Comparison of ENCODE assay signal across 28 cellular contexts in genomic region chr15:62856466-62857246, GRCh38.
A peak's percentile ranks its signal among the peaks of the same experiment; 100 is the strongest.
DNase-seq lines count a peak whose midpoint lies in the region; ATAC-seq, FAIRE-seq and TF ChIP-seq lines count a peak whose summit lies in the region.
"Had no signal": no experiment of that assay in that cellular context is flagged by ENCODE, and none has a peak within 500 bp of the region (broad histone marks: within the 10 kb centered on the region; RNA-seq: fewer than 3 reads in every experiment).

No MANE protein-coding gene starts in this region.

- no peak overlapping the region for H3K9ac ChIP-seq in H1 (replicated peaks in 1 of 4; ENCODE audit: extremely low read depth in 1 of 4, low read depth in 3 of 4, low read length in 3 of 4)
- no peak overlapping the region for H3K9ac ChIP-seq in neuronal stem cell (ENCODE audit: low read depth, low read length, poor library complexity)
- H3K9ac ChIP-seq: neural progenitor cell had no signal

- no peak for TF ChIP-seq CTCF in H1 (IDR thresholded peaks at IDR 0.05; ENCODE audit: control extremely low read depth in 1 of 3, insufficient read depth in 1 of 3, low read depth in 1 of 3, low read length in 3 of 3)

- CTCF ChIA-PET in H1 (lab: Charles Lee; ENCODE audit: partially characterized antibody): interaction anchor here (0.8 kb wide), 1 partner anchor 18 kb away, joined by 3 read pairs; no protein-coding TSS in a partner anchor

- TF ChIP-seq POLR2A in H1 (IDR thresholded peaks at IDR 0.05; ENCODE audit: control extremely low read depth in 1 of 2, low read depth in 2 of 2, low read length in 2 of 2): no peak

- H3K9me3 ChIP-seq in H1 (ENCODE audit: insufficient read depth in 2 of 2, low read depth in 1 of 2, low read length in 1 of 2) (no peaks in the 10 kb centered on the region), neuronal stem cell (replicated peaks in 1 of 2; ENCODE audit: control insufficient read depth in 2 of 2, insufficient read depth in 1 of 2, low read depth in 1 of 2, low read length in 2 of 2) (no peaks in the 10 kb centered on the region), MG63 (peaks cover 5% of the 10 kb centered on the region; the same call in 1 of the 2 replicates)
- H3K9me3 ChIP-seq: thyroid gland had no signal

- POLR2A ChIA-PET in H1 (lab: Charles Lee; ENCODE audit: partially characterized antibody): interaction anchor here (0.8 to 1.9 kb wide), 5 partner anchors 9 to 197 kb away, joined by 3 to 5 read pairs (median 3); no protein-coding TSS in a partner anchor

- peaks cover 7% of the 10 kb centered on the region for H3K4me1 Mint-ChIP-seq in stimulated activated naive CD8-positive, alpha-beta T cell treated with anti-CD3 and anti-CD28 coated beads, Interleukin-15, amount 100 ng/mL, for 72 hours

- H3K27me3 ChIP-seq in H1 (replicated peaks in 1 of 4; ENCODE audit: control insufficient read depth in 3 of 4, extremely low read depth in 1 of 4, insufficient read depth in 3 of 4, low read length in 3 of 4): no peaks in the 10 kb centered on the region
- H3K27me3 ChIP-seq in neuronal stem cell (ENCODE audit: control insufficient read depth in 3 of 3, insufficient read depth in 3 of 3, low read depth in 1 of 3, low read length in 3 of 3): peaks cover 0 to 3% (median 0%) of the 10 kb centered on the region in 3 experiments
- no peaks in the 10 kb centered on the region for H3K27me3 ChIP-seq in MG63
- H3K27me3 ChIP-seq: neural progenitor cell, thyroid gland had no signal

- H3K4me3 ChIP-seq in H1 (ENCODE audit: extremely low read depth in 1 of 4, insufficient read depth in 2 of 4, low read depth in 3 of 4, low read length in 4 of 4): no peak overlapping the region
- no peak overlapping the region for H3K4me3 ChIP-seq in neuronal stem cell (ENCODE audit: low read length in 2 of 2)
- no peak overlapping the region for H3K4me3 ChIP-seq in MG63
- H3K4me3 ChIP-seq: neural progenitor cell, smooth muscle cell, thyroid gland had no signal

- H3K79me1 ChIP-seq in H1 (ENCODE audit: low read depth, low read length) (no peaks in the 10 kb centered on the region), neuronal stem cell (ENCODE audit: low read depth, low read length) (no peaks in the 10 kb centered on the region)

- TF ChIP-seq EP300 in H1 (IDR thresholded peaks at IDR 0.05; ENCODE audit: borderline replicate concordance in 1 of 2, low read depth in 2 of 2, low read length in 2 of 2): no peak

- H3K56ac ChIP-seq in H1 (replicated peaks; ENCODE audit: insufficient read length, low read depth, low read length): no peak overlapping the region

- H2AFZ ChIP-seq in H1 (ENCODE audit: low read length) (no peak overlapping the region), neuronal stem cell (ENCODE audit: low read length) (no peak overlapping the region)
- H2AFZ ChIP-seq: neural progenitor cell had no signal

- H3K14ac ChIP-seq in H1 (ENCODE audit: insufficient read length): no peak overlapping the region
- H3K14ac ChIP-seq in neuronal stem cell (ENCODE audit: low read length): no peak overlapping the region

- H3K18ac ChIP-seq in H1 (ENCODE audit: extremely low read depth, low read length) (no peak overlapping the region), neuronal stem cell (ENCODE audit: low read length) (peak overlapping the region; percentile 74)

- peaks cover 27% of the 10 kb centered on the region for H3K27me3 Mint-ChIP-seq in stimulated activated naive CD8-positive, alpha-beta T cell treated with anti-CD3 and anti-CD28 coated beads, Interleukin-15, amount 100 ng/mL, for 72 hours

- H2BK15ac ChIP-seq in H1 (ENCODE audit: low read length): 0 out of 2 replicates have a peak overlapping the region, but pooled peaks have one; percentile 23
- peak overlapping the region; percentile 98 for H2BK15ac ChIP-seq in neuronal stem cell (ENCODE audit: low read length)

- no peak overlapping the region for H4K5ac ChIP-seq in H1 (ENCODE audit: insufficient read length, low read depth, low read length)

- H3K23ac ChIP-seq in H1 (ENCODE audit: insufficient read length): no peak overlapping the region
- H3K23ac ChIP-seq in neuronal stem cell (ENCODE audit: low read depth, low read length, poor library complexity): no peak overlapping the region

- no peaks in the 10 kb centered on the region for H3K36me3 Mint-ChIP-seq in activated naive CD4-positive, alpha-beta T cell treated with anti-CD3 and anti-CD28 coated beads, Interleukin-2, amount 50 U/mL, for 72 hours
- H3K36me3 Mint-ChIP-seq: neural progenitor cell had no signal

- H3K23me2 ChIP-seq in H1 (ENCODE audit: low read depth, low read length): no peaks in the 10 kb centered on the region; the same call in 1 of the 2 replicates

- no peaks in the 10 kb centered on the region for H3K79me2 ChIP-seq in H1 (ENCODE audit: control insufficient read depth in 1 of 2, insufficient read depth in 2 of 2, low read length in 2 of 2)

- H3K27ac Mint-ChIP-seq in stimulated activated naive CD8-positive, alpha-beta T cell treated with anti-CD3 and anti-CD28 coated beads, Interleukin-15, amount 100 ng/mL, for 72 hours: peak overlapping the region in 1 of 2 donors; percentile 80
- no peak overlapping the region for H3K27ac Mint-ChIP-seq in activated naive CD4-positive, alpha-beta T cell treated with anti-CD3 and anti-CD28 coated beads, Interleukin-2, amount 50 U/mL, for 72 hours
- H3K27ac Mint-ChIP-seq: HFFc6, neural progenitor cell had no signal

- no peak overlapping the region for H3K4me3 Mint-ChIP-seq in stimulated activated naive CD8-positive, alpha-beta T cell treated with anti-CD3 and anti-CD28 coated beads, Interleukin-15, amount 100 ng/mL, for 72 hours
- H3K4me3 Mint-ChIP-seq: HFFc6, neural progenitor cell had no signal

- H3K36me3 ChIP-seq in H1 (ENCODE audit: control insufficient read depth in 2 of 4, insufficient read depth in 4 of 4, low read length in 3 of 4): no peaks in the 10 kb centered on the region
- no peaks in the 10 kb centered on the region for H3K36me3 ChIP-seq in neuronal stem cell (replicated peaks in 1 of 2; ENCODE audit: control insufficient read depth in 2 of 2, insufficient read depth in 2 of 2, low read length in 2 of 2)
- H3K36me3 ChIP-seq in MG63: no peaks in the 10 kb centered on the region
- H3K36me3 ChIP-seq: neural progenitor cell, thyroid gland had no signal

- no peak overlapping the region for H4K8ac ChIP-seq in H1 (ENCODE audit: extremely low read depth, insufficient read depth, low read length)
- H4K8ac ChIP-seq in neuronal stem cell (ENCODE audit: low read depth, low read length): no peak overlapping the region

- WGBS in H1 (ENCODE audit: extremely low coverage in 1 of 2, insufficient coverage in 1 of 2, insufficient read length in 1 of 2, insufficient replicate concordance in 2 of 2, low coverage in 1 of 2, low lambda C conversion rate in 2 of 2, missing lambda C conversion rate in 1 of 2), 2 experiments: 89% methylated on average over 9 of the region's 12 CpGs; no CpG with 5 or more reads in 1 of the 2 experiments
- no CpG with 5 or more reads among the region's 12 CpGs for WGBS in neuronal stem cell (ENCODE audit: extremely low coverage in 2 of 2, insufficient read length in 2 of 2, insufficient replicate concordance in 1 of 2), 2 donors

- H3K27ac ChIP-seq in H1 (ENCODE audit: low read depth, low read length): no peak overlapping the region
- no peak overlapping the region for H3K27ac ChIP-seq in neuronal stem cell (replicated peaks; ENCODE audit: low read length)
- H3K27ac ChIP-seq: 22Rv1, C4-2B, neural progenitor cell, thyroid gland had no signal

- FAIRE-seq in H1 (lab: Jason Lieb, UNC): no peak

- H4K91ac ChIP-seq in H1 (replicated peaks; ENCODE audit: insufficient read length, low read length): peak overlapping the region; percentile 10
- no peak overlapping the region for H4K91ac ChIP-seq in neuronal stem cell (ENCODE audit: low read depth, low read length, poor library complexity)

- peak overlapping the region; percentile 54; the same call in 1 of the 2 replicates for H2BK5ac ChIP-seq in H1 (ENCODE audit: low read depth, low read length)
- H2BK5ac ChIP-seq in neuronal stem cell (ENCODE audit: low read length): no peak overlapping the region

- peaks cover 0 to 12% of the 10 kb centered on the region in 2 donors for H3K9me3 Mint-ChIP-seq in stimulated activated naive CD8-positive, alpha-beta T cell treated with anti-CD3 and anti-CD28 coated beads, Interleukin-15, amount 100 ng/mL, for 72 hours
- no peaks in the 10 kb centered on the region for H3K9me3 Mint-ChIP-seq in activated naive CD4-positive, alpha-beta T cell treated with anti-CD3 and anti-CD28 coated beads, Interleukin-2, amount 50 U/mL, for 72 hours
- H3K9me3 Mint-ChIP-seq: central memory CD8-positive, alpha-beta T cell had no signal

- H2BK20ac ChIP-seq in H1 (ENCODE audit: low read length): peak overlapping the region; percentile 21; the same call in 1 of the 2 replicates

- H3K4ac ChIP-seq in H1 (replicated peaks; ENCODE audit: insufficient read length, low read depth, low read length) (no peak overlapping the region), neuronal stem cell (ENCODE audit: low read length) (no peak overlapping the region)

- no peak for DNase-seq in stimulated activated naive CD8-positive, alpha-beta T cell treated with anti-CD3 and anti-CD28 coated beads, Interleukin-15, Interleukin-2, amounts not matched to agents 100 U/mL and 50 U/mL, for 24 hours
- DNase-seq in stimulated activated naive CD8-positive, alpha-beta T cell treated with anti-CD3 and anti-CD28 coated beads, Interleukin-15, amount 100 ng/mL, for 72 hours: no peak
- DNase-seq in H1 (ENCODE audit: low read depth in 1 of 2, low spot score in 2 of 2): peak in 1 of 2 experiments; percentile 35
- no peak for DNase-seq in neuronal stem cell (ENCODE audit: low spot score)
- no peak for DNase-seq in MG63
- DNase-seq in NCI-H128 (lab: John Stamatoyannopoulos, UW; ENCODE audit: unreplicated experiment): no peak
- no peak for DNase-seq in activated naive CD4-positive, alpha-beta T cell treated with anti-CD3 and anti-CD28 coated beads, Interleukin-2, amount 50 U/mL, for 72 hours (ENCODE audit: low spot score in 2 of 2)
- DNase-seq in DMS153 (lab: John Stamatoyannopoulos, UW): no peak
- DNase-seq: activated CD4-positive, alpha-beta T cell treated with anti-CD3 and anti-CD28 coated beads, Interleukin-2, amount 50 U/mL, for 4 hours; activated naive CD4-positive, alpha-beta T cell; COR-L47; dermis blood vessel endothelial cell; DMS79 treated with DMSO at 0.1 percent for 48 hours; HFFc6; hippocampal formation; NCI-H1092; NCI-H187 treated with DMSO at 0.1 percent for 48 hours; NCI-H2171; NCI-H524; OCI-M1; Right ventricle myocardium superior had no signal

- H2BK120ac ChIP-seq in H1 (replicated peaks; ENCODE audit: low read depth, low read length) (no peak overlapping the region), neuronal stem cell (ENCODE audit: low read depth, low read length) (no peak overlapping the region)

- TF ChIP-seq RAD21 in H1 (IDR thresholded peaks at IDR 0.05 in 1 of 2, conservative IDR thresholded peaks at IDR 0.05 in 1 of 2; ENCODE audit: low read depth in 2 of 2, low read length in 2 of 2): no peak

- H4K20me1 ChIP-seq in H1 (replicated peaks in 1 of 2; ENCODE audit: control insufficient read depth in 1 of 2, insufficient read depth in 2 of 2, low read length in 2 of 2): no peaks in the 10 kb centered on the region

- H3K4me1 ChIP-seq in H1 (replicated peaks in 1 of 4; ENCODE audit: control insufficient read depth in 3 of 4, insufficient read depth in 4 of 4, low read length in 3 of 4) (peaks cover 3 to 9% (median 7%) of the 10 kb centered on the region in 4 experiments; a peak in 5 of 7 replicates), neuronal stem cell (ENCODE audit: control insufficient read depth in 2 of 2, insufficient read depth in 1 of 2, low read depth in 1 of 2, low read length in 2 of 2) (peaks cover 3% of the 10 kb centered on the region in 2 donors)
- H3K4me1 ChIP-seq: thyroid gland had no signal

- H2AK5ac ChIP-seq in H1 (ENCODE audit: low read depth, low read length): no peak overlapping the region
- H2AK5ac ChIP-seq in neuronal stem cell (ENCODE audit: low read depth, low read length): peak overlapping the region; percentile 93

- H2BK12ac ChIP-seq in H1 (ENCODE audit: low read depth, low read length) (peak overlapping the region; percentile 88; the same call in 1 of the 2 replicates), neuronal stem cell (ENCODE audit: low read length) (peak overlapping the region; percentile 59)

- H3K4me2 ChIP-seq in H1 (ENCODE audit: insufficient read depth in 1 of 2, low read depth in 2 of 2, low read length in 2 of 2) (no peak overlapping the region), neuronal stem cell (ENCODE audit: insufficient read depth, low read length, poor library complexity, severe bottlenecking) (no peak overlapping the region)
- H3K4me2 ChIP-seq: neural progenitor cell, smooth muscle cell had no signal

- peak; percentile 19 for ATAC-seq in stimulated activated naive CD8-positive, alpha-beta T cell treated with anti-CD3 and anti-CD28 coated beads, Interleukin-15, Interleukin-2, amounts not matched to agents 100 U/mL and 50 U/mL, for 24 hours
- ATAC-seq in stimulated activated naive CD8-positive, alpha-beta T cell treated with anti-CD3 and anti-CD28 coated beads, Interleukin-15, amount 100 ng/mL, for 72 hours: no peak
- no peak for ATAC-seq in activated naive CD4-positive, alpha-beta T cell treated with anti-CD3 and anti-CD28 coated beads, Interleukin-2, amount 50 U/mL, for 72 hours
- ATAC-seq: left lobe of liver had no signal
